Comparison of ENCODE assay signal across 8 cellular contexts in the genomic region with DNA sequence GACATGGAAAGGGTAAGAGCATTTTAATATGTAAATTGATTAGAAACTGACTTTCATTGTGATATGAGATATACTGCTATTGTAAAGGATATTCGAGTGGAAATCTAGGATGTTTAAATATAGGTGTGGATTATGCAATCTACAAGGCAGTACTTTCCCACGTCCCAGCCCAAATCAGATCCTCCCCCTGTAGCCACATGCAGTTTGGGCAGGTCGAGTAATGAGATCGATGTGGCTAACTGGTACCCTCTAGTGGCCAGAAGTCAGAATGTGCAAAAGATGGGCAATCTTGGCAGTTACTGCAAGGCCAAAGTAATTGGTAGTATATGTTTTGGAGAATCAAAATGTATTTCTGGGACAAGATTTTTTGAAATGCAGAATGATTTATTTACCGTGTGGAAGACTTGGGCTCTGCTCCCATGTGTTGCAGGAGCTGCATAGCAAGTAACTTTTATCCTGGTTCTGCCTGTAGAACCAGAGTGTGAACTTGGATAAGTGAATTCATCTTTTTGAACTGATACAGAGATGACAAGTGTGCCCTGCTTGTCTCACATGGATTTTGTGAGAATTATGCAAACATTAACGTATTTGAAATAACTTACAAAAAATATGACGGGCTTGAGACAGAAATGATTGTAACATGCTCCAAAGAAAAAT.
A peak's percentile ranks its signal among the peaks of the same experiment; 100 is the strongest.
DNase-seq lines count a peak whose midpoint lies in the region; ATAC-seq and TF ChIP-seq lines count a peak whose summit lies in the region.

No MANE protein-coding gene starts in this region.

- peak; percentile 84 for DNase-seq in AG20443 (ENCODE audit: low spot score)
- peak; percentile 42 to 44 for DNase-seq in HL-60 (ENCODE audit: low read depth in 1 of 2, low spot score in 1 of 2)
- DNase-seq in Panc1 (ENCODE audit: low read depth, low spot score), result peak; percentile 28
- peak in 45 of 56 donors; percentile 9 to 86 (median 46) for DNase-seq in amygdala (lab: John Stamatoyannopoulos, UW)
- DNase-seq in left cardiac atrium, result peak; percentile 48
- DNase-seq in putamen (ENCODE audit: low spot score), result peak; percentile 86

- intact Hi-C loops in Panc1 (cut with micrococcal nuclease; ENCODE audit: unreplicated experiment) (loop anchor here (1.0 kb wide), 2 partner anchors 121 to 311 kb away; no protein-coding TSS in a partner anchor), left cardiac atrium (cut with DNase I) (loop anchor here (2.0 to 5.0 kb wide), 3 partner anchors 121 to 312 kb away; no protein-coding TSS in a partner anchor)

- POLR2A ChIA-PET in Panc1 (lab: Charles Lee), result no interaction called here

- no TSS peak for BruUV-seq in Panc1 (replicated peaks; lab: Mats Ljungman, UMichigan)

- H3K27ac ChIP-seq in HL-60 (replicated peaks), result no peak overlapping the region
- no peak overlapping the region for H3K27ac ChIP-seq in Panc1 (ENCODE audit: low read length)

- no peaks in the 10 kb centered on the region for H3K27me3 ChIP-seq in HL-60 (ENCODE audit: insufficient read depth, poor library complexity, severe bottlenecking)
- no peaks in the 10 kb centered on the region for H3K27me3 ChIP-seq in Panc1 (ENCODE audit: control insufficient read depth, insufficient read depth, low read length)

- no peaks in the 10 kb centered on the region for H3K9me3 ChIP-seq in Panc1 (ENCODE audit: control insufficient read depth, insufficient read depth, low read depth, low read length)

- CTCF ChIA-PET in Panc1 (lab: Charles Lee), result interaction anchor here (0.6 kb wide), 1 partner anchor 329 kb away, joined by 3 read pairs; no protein-coding TSS in a partner anchor

- no peaks in the 10 kb centered on the region for H3K4me1 ChIP-seq in Panc1 (ENCODE audit: control insufficient read depth, insufficient read depth, low read length)

- TF ChIP-seq POLR2A in GM18505 (IDR thresholded peaks at IDR 0.05; ENCODE audit: borderline replicate concordance, extremely low read depth, insufficient read depth, insufficient read length), result no peak

- ATAC-seq in GM18505 (IDR thresholded peaks at IDR 0.05; ENCODE audit: unreplicated experiment) (peak; percentile 69), Panc1 (peak; percentile 95), left cardiac atrium (peak; percentile 38 to 81), GM18868 (IDR thresholded peaks at IDR 0.05; ENCODE audit: unreplicated experiment) (no peak)

- H3K36me3 ChIP-seq in Panc1 (ENCODE audit: control insufficient read depth, insufficient read depth, low read length), result no peaks in the 10 kb centered on the region

- peak; percentile 62 for TF ChIP-seq CTCF in HL-60 (IDR thresholded peaks at IDR 0.05; ENCODE audit: insufficient read depth, low read length)
- TF ChIP-seq CTCF in Panc1 (IDR thresholded peaks at IDR 0.05), result peak; percentile 89

- no peak overlapping the region for H3K4me3 ChIP-seq in HL-60 (replicated peaks; ENCODE audit: insufficient read depth, low read length)
- H3K4me3 ChIP-seq in Panc1 (ENCODE audit: low read depth in 2 of 2, low read length in 2 of 2), result no peak overlapping the region

- in situ Hi-C loops in Panc1 (cut with HindIII; ENCODE audit: low pct_unique_long_range_greater_than_20kb, low sequenced_read_pairs), result no loop called here

Comparison
In these comparisons a context has a peak if more than half of its experiments do, and no peak if none do; other contexts are left out.
1. DNase-seq: peak in every context shown above with its lines; median percentile 86 in putamen; 84 in AG20443; 48 in left cardiac atrium; 46 in amygdala; 43 in HL-60; 28 in Panc1.